24 cellular contexts compared by ENCODE assay signal in genomic region chr7:119232091-119232490, GRCh38.
"Had no signal": no experiment of that assay in that cellular context is flagged by ENCODE, and none has a peak within 500 bp of the region (broad histone marks: within the 10 kb centered on the region; RNA-seq: fewer than 3 reads in every experiment).

No MANE protein-coding gene starts in this region.

- H3K36me3 ChIP-seq: neural progenitor cell, ovary, right lobe of liver, sigmoid colon, stomach, thoracic aorta, tibial artery, transverse colon, upper lobe of right lung, uterus had no signal

- H3K4me3 ChIP-seq: neural progenitor cell, ovary, psoas muscle, right lobe of liver, sigmoid colon, stomach, thoracic aorta, tibial artery, transverse colon, upper lobe of right lung, uterus had no signal

- H3K4me2 ChIP-seq: neural progenitor cell had no signal

- H3K79me2 ChIP-seq: parathyroid adenoma had no signal

- ATAC-seq: natural killer cell; psoas muscle; right cardiac atrium; right lobe of liver; stimulated activated effector memory CD8-positive, alpha-beta T cell treated with anti-CD3 and anti-CD28 coated beads, Interleukin-12 subunit alpha, Interleukin-12 subunit beta, amount 100 ng/mL, for 72 hours; stimulated activated naive B cell treated with anti-CD40 and anti-IgM and Interleukin-4, amounts not matched to agents 10 μg/mL and 1 μg/mL and 100 μg/mL, for 72 hours; upper lobe of right lung had no signal

- H2AFZ ChIP-seq: neural progenitor cell, parathyroid adenoma had no signal

- H3K4me1 ChIP-seq: neural progenitor cell, parathyroid adenoma, psoas muscle, right lobe of liver, sigmoid colon, stomach, tibial artery, transverse colon, upper lobe of right lung, uterus had no signal

- H3K27ac ChIP-seq: neural progenitor cell, ovary, parathyroid adenoma, psoas muscle, right lobe of liver, sigmoid colon, stomach, thoracic aorta, tibial artery, transverse colon, upper lobe of right lung, uterus had no signal

- H3K9ac ChIP-seq: neural progenitor cell, parathyroid adenoma had no signal

- H3K27me3 ChIP-seq: neural progenitor cell, ovary, right lobe of liver, sigmoid colon, stomach, tibial artery, transverse colon, upper lobe of right lung, uterus had no signal

- H3K9me3 ChIP-seq: ovary, psoas muscle, right lobe of liver, sigmoid colon, stomach, thoracic aorta, tibial artery, transverse colon, upper lobe of right lung, uterus had no signal

- DNase-seq: natural killer cell; occipital lobe; ovary; posterior cingulate gyrus; psoas muscle; right cardiac atrium; right lobe of liver; sigmoid colon; small intestine; stimulated activated CD4-positive, alpha-beta T cell treated with anti-CD3 and anti-CD28 coated beads, Interleukin-15, amount 100 ng/mL, for 24 hours; stimulated activated CD4-positive, alpha-beta T cell treated with anti-CD3 and anti-CD28 coated beads, Interleukin-2, amount 100 ng/mL, for 24 hours; stimulated activated CD4-positive, alpha-beta T cell treated with anti-CD3 and anti-CD28 coated beads, Interleukin-2, amount 100 ng/mL, for 48 hours; stimulated activated CD4-positive, alpha-beta T cell treated with anti-CD3 and anti-CD28 coated beads, Interleukin-4, amount 100 ng/mL, for 24 hours; stimulated activated naive B cell treated with anti-CD40 and anti-IgM and Interleukin-4, amounts not matched to agents 10 μg/mL and 1 μg/mL and 100 μg/mL, for 72 hours; stimulated activated naive CD4-positive, alpha-beta T cell treated with Interleukin-2 at 50 U/mL for 16 hours; stomach; tibial artery; transverse colon; upper lobe of right lung; uterus had no signal
